Comparison of ENCODE assay signal across 14 cellular contexts in the genomic region with DNA sequence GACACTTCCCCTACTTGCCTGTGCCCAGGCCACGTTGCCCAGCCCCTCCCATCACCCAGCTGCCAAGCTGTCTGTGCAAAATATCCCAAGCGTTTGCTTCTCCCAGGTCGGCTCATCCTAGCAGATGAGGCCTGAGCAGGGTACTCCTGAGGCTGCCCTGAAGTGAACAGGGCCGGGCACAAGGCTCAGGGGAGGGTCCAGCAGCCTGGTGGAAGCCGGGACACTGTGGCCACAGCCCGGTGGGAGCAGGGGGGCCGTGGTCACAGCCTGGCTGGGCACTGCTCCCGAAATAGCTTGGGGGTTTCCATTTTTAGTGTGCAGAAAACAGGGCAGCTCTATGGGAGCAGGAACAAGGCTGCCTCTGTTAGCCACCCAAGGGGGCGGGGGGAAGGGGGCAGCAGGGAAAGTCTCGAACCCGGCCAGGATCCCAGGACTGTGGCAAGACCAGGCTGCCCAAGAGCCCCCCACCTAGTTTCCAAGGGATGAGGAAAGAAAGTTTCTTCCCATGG. TPM values are rescaled to one million over a fixed set of nuclear protein-coding genes. Genes with fewer than 3 reads are reported as not detected.
A peak's percentile ranks its signal among the peaks of the same experiment; 100 is the strongest.
DNase-seq lines count a peak whose midpoint lies in the region; ATAC-seq and TF ChIP-seq lines count a peak whose summit lies in the region.
"Had no signal": no experiment of that assay in that cellular context is flagged by ENCODE, and none has a peak within 500 bp of the region (broad histone marks: within the 10 kb centered on the region; RNA-seq: fewer than 3 reads in every experiment).

No MANE protein-coding gene starts in this region.

- intact Hi-C loops in CD8-positive, alpha-beta T cell (cut with DNase I, micrococcal nuclease) = no loop called here

- H3K27me3 ChIP-seq in fibroblast of lung (ENCODE audit: control insufficient read depth, insufficient read depth, low read length) = no peaks in the 10 kb centered on the region
- H3K27me3 ChIP-seq in GM23248 (replicated peaks; ENCODE audit: insufficient read depth) = no peaks in the 10 kb centered on the region
- no peaks in the 10 kb centered on the region for H3K27me3 ChIP-seq in CD8-positive, alpha-beta T cell (ENCODE audit: insufficient read depth, low read length)

- no peak for DNase-seq in WTC11 (ENCODE audit: low spot score)
- no peak for DNase-seq in fibroblast of lung (ENCODE audit: low read depth in 2 of 2)
- DNase-seq in middle frontal gyrus (ENCODE audit: extremely low spot score, low spot score) = peak; percentile 70
- DNase-seq in substantia nigra (lab: John Stamatoyannopoulos, UW) = peak; percentile 49 to 97 (median 91)
- no peak for DNase-seq in GM23248
- DNase-seq in DMS79 treated with DMSO at 0.1 percent for 48 hours (lab: John Stamatoyannopoulos, UW) = no peak
- DNase-seq in CD8-positive, alpha-beta T cell = no peak
- DNase-seq: COR-L47, GOT3, NCI-H2029 treated with DMSO at 0.1 percent for 48 hours, SIG-M5 had no signal

- no peak overlapping the region for H3K27ac ChIP-seq in fibroblast of lung (ENCODE audit: insufficient read depth, low read length)
- peak overlapping the region; percentile 98 for H3K27ac ChIP-seq in substantia nigra (ENCODE audit: low read depth, low read length, poor library complexity, severe bottlenecking)
- H3K27ac ChIP-seq in GM23248 = no peak overlapping the region
- no peak overlapping the region for H3K27ac ChIP-seq in CD8-positive, alpha-beta T cell (ENCODE audit: low read depth, low read length)

- H3K4me3 ChIP-seq in fibroblast of lung (replicated peaks in 1 of 4; ENCODE audit: control extremely low read depth in 1 of 4, insufficient read depth in 1 of 4, low read depth in 3 of 4, low read length in 4 of 4) (peak overlapping the region in 1 of 4 experiments; percentile 69), GM23248 (no peak overlapping the region)
- H3K4me3 ChIP-seq in CD8-positive, alpha-beta T cell (ENCODE audit: low read depth, low read length) = no peak overlapping the region

- H4K20me1 ChIP-seq in fibroblast of lung (ENCODE audit: control insufficient read depth, extremely low read depth, insufficient read depth, low read length) (no peaks in the 10 kb centered on the region), GM23248 (ENCODE audit: insufficient read depth) (no peaks in the 10 kb centered on the region)

- no peak for TF ChIP-seq CTCF in WTC11 (IDR thresholded peaks at IDR 0.05)
- TF ChIP-seq CTCF in fibroblast of lung (conservative IDR thresholded peaks at IDR 0.05 in 1 of 2, IDR thresholded peaks at IDR 0.05 in 1 of 2; ENCODE audit: low read depth in 1 of 2, low read length in 2 of 2) = no peak
- TF ChIP-seq CTCF in CD8-positive, alpha-beta T cell (IDR thresholded peaks at IDR 0.05) = no peak

- peaks cover under 1% of the 10 kb centered on the region; the same call in 1 of the 2 replicates for H3K36me3 Mint-ChIP-seq in WTC11
- peaks cover 1% of the 10 kb centered on the region for H3K36me3 Mint-ChIP-seq in CD8-positive, alpha-beta T cell
- H3K36me3 Mint-ChIP-seq: activated naive CD8-positive, alpha-beta T cell; naive thymus-derived CD8-positive, alpha-beta T cell had no signal

- H3K4me1 ChIP-seq in fibroblast of lung (ENCODE audit: control insufficient read depth, extremely low read depth, insufficient read depth, low read length) (peaks cover 16% of the 10 kb centered on the region), GM23248 (ENCODE audit: insufficient read depth) (peaks cover 3% of the 10 kb centered on the region; the same call in 1 of the 2 replicates)
- H3K4me1 ChIP-seq in CD8-positive, alpha-beta T cell (ENCODE audit: insufficient read depth, low read length) = peaks cover 6% of the 10 kb centered on the region

- no peak overlapping the region for H3K27ac Mint-ChIP-seq in WTC11
- H3K27ac Mint-ChIP-seq in CD8-positive, alpha-beta T cell = no peak overlapping the region
- H3K27ac Mint-ChIP-seq: activated naive CD8-positive, alpha-beta T cell had no signal

- H3K4me3 Mint-ChIP-seq in WTC11 = no peak overlapping the region
- no peak overlapping the region for H3K4me3 Mint-ChIP-seq in CD8-positive, alpha-beta T cell

- H3K4me2 ChIP-seq in fibroblast of lung (ENCODE audit: extremely low read depth, insufficient read depth, low read length) = peak overlapping the region; percentile 44
- H3K4me2 ChIP-seq in GM23248 (ENCODE audit: unreplicated experiment) = no peak overlapping the region

- no peak overlapping the region for H2AFZ ChIP-seq in fibroblast of lung (ENCODE audit: low read length)
- H2AFZ ChIP-seq in GM23248 = no peak overlapping the region

- ATAC-seq in WTC11 (no peak), HG03097 (IDR thresholded peaks at IDR 0.05; ENCODE audit: low FRiP score, unreplicated experiment) (no peak)
- ATAC-seq in CD8-positive, alpha-beta T cell = no peak
- ATAC-seq: naive thymus-derived CD8-positive, alpha-beta T cell had no signal

- POLR2A ChIA-PET in WTC11 (lab: Charles Lee) = no interaction called here
- POLR2A ChIA-PET in CD8-positive, alpha-beta T cell (lab: Charles Lee) = no interaction called here

- H3K36me3 ChIP-seq in fibroblast of lung (ENCODE audit: control insufficient read depth, insufficient read depth, low read length) (no peaks in the 10 kb centered on the region), GM23248 (ENCODE audit: low read depth) (no peaks in the 10 kb centered on the region)
- no peaks in the 10 kb centered on the region for H3K36me3 ChIP-seq in CD8-positive, alpha-beta T cell (ENCODE audit: insufficient read depth, low read length)

- CTCF ChIA-PET in WTC11 (lab: Charles Lee) = interaction anchor here (8.2 to 18.3 kb wide), 2 partner anchors 10 to 26 kb away, joined by 142 to 218 read pairs; no protein-coding TSS in a partner anchor
- CTCF ChIA-PET in CD8-positive, alpha-beta T cell (lab: Charles Lee) = interaction anchor here (2.5 kb wide), 1 partner anchor 10 kb away, joined by 15 read pairs; no protein-coding TSS in a partner anchor

- H3K9me3 ChIP-seq in fibroblast of lung (ENCODE audit: control insufficient read depth, insufficient read depth, low read depth, low read length) = no peaks in the 10 kb centered on the region
- H3K9me3 ChIP-seq in GM23248 (ENCODE audit: low read depth) = no peaks in the 10 kb centered on the region
- no peaks in the 10 kb centered on the region for H3K9me3 ChIP-seq in CD8-positive, alpha-beta T cell (ENCODE audit: low read length)

- peaks cover 44% of the 10 kb centered on the region for H3K4me1 Mint-ChIP-seq in WTC11
- H3K4me1 Mint-ChIP-seq in CD8-positive, alpha-beta T cell (ENCODE audit: low read depth) = peaks cover 16% of the 10 kb centered on the region

- no peaks in the 10 kb centered on the region for H3K27me3 Mint-ChIP-seq in WTC11 (ENCODE audit: low read depth)
- peaks cover 5% of the 10 kb centered on the region for H3K27me3 Mint-ChIP-seq in CD8-positive, alpha-beta T cell (ENCODE audit: low read depth)
- H3K27me3 Mint-ChIP-seq: activated naive CD8-positive, alpha-beta T cell had no signal

- in situ Hi-C loops in GM23248 (cut with MboI) = no loop called here

- no peaks in the 10 kb centered on the region for H3F3A ChIP-seq in GM23248 (ENCODE audit: insufficient read depth)

- WGBS in GM23248 (ENCODE audit: low coverage in 1 of 2, low lambda C conversion rate in 2 of 2, missing lambda C conversion rate in 2 of 2), 2 experiments = 30 to 38% methylated on average over 10 to 11 of the region's 11 CpGs

- H3K9me2 ChIP-seq in GM23248 (ENCODE audit: insufficient read depth) = no peaks in the 10 kb centered on the region

- H3K9ac ChIP-seq in fibroblast of lung (ENCODE audit: insufficient read depth, low read length) = no peak overlapping the region
- H3K9ac ChIP-seq in GM23248 = no peak overlapping the region

- H3K9me3 Mint-ChIP-seq in WTC11 = no peaks in the 10 kb centered on the region
- no peaks in the 10 kb centered on the region for H3K9me3 Mint-ChIP-seq in CD8-positive, alpha-beta T cell
- H3K9me3 Mint-ChIP-seq: naive thymus-derived CD8-positive, alpha-beta T cell had no signal

- H3K79me2 ChIP-seq in fibroblast of lung (ENCODE audit: control insufficient read depth, insufficient read depth, low read length) (no peaks in the 10 kb centered on the region), GM23248 (ENCODE audit: insufficient read depth) (no peaks in the 10 kb centered on the region)

RNA-seq across cellular contexts. Expression of a gene that starts 3.4 kb away (rescaled TPM):
- total RNA-seq in WTC11 (2021) (119 to 143 TPM (median 125 TPM) in 3 replicates), fibroblast of lung (37.2 and 44.6 TPM in 2 replicates)
- polyA plus RNA-seq in fibroblast of lung (12.8 and 14.3 TPM in 2 replicates), GM23248 (2016; fragmentation: Nextera tagmentation; extraction: Ambion mirVana) (3.3 and 4.9 TPM in 2 replicates)
- 12.0 and 14.9 TPM in 2 replicates for polyA plus RNA-seq in fibroblast of lung (2012)
- polyA minus RNA-seq in fibroblast of lung (ENCODE audit: low replicate concordance) = 33.0 and 36.1 TPM in 2 replicates
- 5.5 and 8.0 TPM in 2 replicates for total RNA-seq in GM23248 (2014; rRNA removed; shearing (Covaris generic))
- total RNA-seq in CD8-positive, alpha-beta T cell = 1 to 10 TPM; 1.4 to 2.7 TPM
- polyA plus RNA-seq: naive thymus-derived CD8-positive, alpha-beta T cell had no signal

RNA-seq across cellular contexts. Expression of a gene that starts 13.5 kb away (rescaled TPM):
- total RNA-seq in WTC11 (2021) (23.9 to 25.1 TPM (median 24.7 TPM) in 3 replicates), fibroblast of lung (19.3 and 27.2 TPM in 2 replicates)
- polyA plus RNA-seq in fibroblast of lung (11.9 and 14.8 TPM in 2 replicates), GM23248 (2016; fragmentation: Nextera tagmentation; extraction: Ambion mirVana) (14.0 and 14.9 TPM in 2 replicates)
- polyA plus RNA-seq in fibroblast of lung (2012) = 12.2 and 13.9 TPM in 2 replicates
- 5.0 and 8.6 TPM in 2 replicates for polyA minus RNA-seq in fibroblast of lung (ENCODE audit: low replicate concordance)
- 10.1 and 10.6 TPM in 2 replicates for total RNA-seq in GM23248 (2014; rRNA removed; shearing (Covaris generic))
- 1 to 10 TPM; 2.9 to 4.7 TPM for total RNA-seq in CD8-positive, alpha-beta T cell

RNA-seq across cellular contexts. Expression of a gene that starts 13.6 kb away (rescaled TPM):
- total RNA-seq in WTC11 (2021) = 281 to 318 TPM (median 285 TPM) in 3 replicates
- total RNA-seq in fibroblast of lung = 305 and 306 TPM in 2 replicates
- 337 and 356 TPM in 2 replicates for polyA plus RNA-seq in fibroblast of lung
- 561 and 583 TPM in 2 replicates for polyA plus RNA-seq in fibroblast of lung (2012)
- polyA minus RNA-seq in fibroblast of lung (ENCODE audit: low replicate concordance) = 0.59 TPM in 1 of 2 replicates, not detected in the other
- 150 and 244 TPM in 2 replicates for total RNA-seq in GM23248 (2014; rRNA removed; shearing (Covaris generic))
- polyA plus RNA-seq in GM23248 (2016; fragmentation: Nextera tagmentation; extraction: Ambion mirVana) = 535 and 552 TPM in 2 replicates
- total RNA-seq in CD8-positive, alpha-beta T cell = 100 to 1,000 TPM; 279 to 297 TPM

RNA-seq across cellular contexts. Expression of a gene that starts 20.1 kb away (rescaled TPM):
- total RNA-seq in WTC11 (2021) (15.5 to 18.2 TPM (median 15.6 TPM) in 3 replicates), fibroblast of lung (3.0 and 3.6 TPM in 2 replicates)
- polyA plus RNA-seq in fibroblast of lung (5.0 and 7.0 TPM in 2 replicates), GM23248 (2016; fragmentation: Nextera tagmentation; extraction: Ambion mirVana) (4.2 and 4.6 TPM in 2 replicates)
- polyA plus RNA-seq in fibroblast of lung (2012) = 3.9 and 8.3 TPM in 2 replicates
- 10.2 and 28.6 TPM in 2 replicates for polyA minus RNA-seq in fibroblast of lung (ENCODE audit: low replicate concordance)
- 8.4 and 9.5 TPM in 2 replicates for total RNA-seq in GM23248 (2014; rRNA removed; shearing (Covaris generic))
- total RNA-seq in CD8-positive, alpha-beta T cell = 1 to 10 TPM; 7.4 to 8.7 TPM

RNA-seq across cellular contexts. Expression of a gene that starts 54.4 kb away (rescaled TPM):
- total RNA-seq in WTC11 (2021) (1.9 to 2.5 TPM (median 2.0 TPM) in 3 replicates), fibroblast of lung (not detected in 2 replicates)
- polyA plus RNA-seq in fibroblast of lung (0.05 and 0.06 TPM in 2 replicates), GM23248 (2016; fragmentation: Nextera tagmentation; extraction: Ambion mirVana) (not detected in 2 replicates)
- not detected in 2 replicates for polyA plus RNA-seq in fibroblast of lung (2012)
- not detected in 2 replicates for polyA minus RNA-seq in fibroblast of lung (ENCODE audit: low replicate concordance)
- not detected in 2 replicates for total RNA-seq in GM23248 (2014; rRNA removed; shearing (Covaris generic))
- total RNA-seq in CD8-positive, alpha-beta T cell = not detected
- total RNA-seq: naive thymus-derived CD8-positive, alpha-beta T cell had no signal
- polyA plus RNA-seq: naive thymus-derived CD8-positive, alpha-beta T cell had no signal

Comparison
In these comparisons a context has a peak if more than half of its experiments do, and no peak if none do; other contexts are left out.
1. DNase-seq: peak in middle frontal gyrus (single experiment) and substantia nigra (49 of 49); none in WTC11 (single experiment), fibroblast of lung (0 of 2), GM23248 (single experiment), DMS79 treated with DMSO at 0.1 percent for 48 hours (single experiment) and CD8-positive, alpha-beta T cell (0 of 7).